1 cellular context compared by ENCODE assay signal in the genomic region with DNA sequence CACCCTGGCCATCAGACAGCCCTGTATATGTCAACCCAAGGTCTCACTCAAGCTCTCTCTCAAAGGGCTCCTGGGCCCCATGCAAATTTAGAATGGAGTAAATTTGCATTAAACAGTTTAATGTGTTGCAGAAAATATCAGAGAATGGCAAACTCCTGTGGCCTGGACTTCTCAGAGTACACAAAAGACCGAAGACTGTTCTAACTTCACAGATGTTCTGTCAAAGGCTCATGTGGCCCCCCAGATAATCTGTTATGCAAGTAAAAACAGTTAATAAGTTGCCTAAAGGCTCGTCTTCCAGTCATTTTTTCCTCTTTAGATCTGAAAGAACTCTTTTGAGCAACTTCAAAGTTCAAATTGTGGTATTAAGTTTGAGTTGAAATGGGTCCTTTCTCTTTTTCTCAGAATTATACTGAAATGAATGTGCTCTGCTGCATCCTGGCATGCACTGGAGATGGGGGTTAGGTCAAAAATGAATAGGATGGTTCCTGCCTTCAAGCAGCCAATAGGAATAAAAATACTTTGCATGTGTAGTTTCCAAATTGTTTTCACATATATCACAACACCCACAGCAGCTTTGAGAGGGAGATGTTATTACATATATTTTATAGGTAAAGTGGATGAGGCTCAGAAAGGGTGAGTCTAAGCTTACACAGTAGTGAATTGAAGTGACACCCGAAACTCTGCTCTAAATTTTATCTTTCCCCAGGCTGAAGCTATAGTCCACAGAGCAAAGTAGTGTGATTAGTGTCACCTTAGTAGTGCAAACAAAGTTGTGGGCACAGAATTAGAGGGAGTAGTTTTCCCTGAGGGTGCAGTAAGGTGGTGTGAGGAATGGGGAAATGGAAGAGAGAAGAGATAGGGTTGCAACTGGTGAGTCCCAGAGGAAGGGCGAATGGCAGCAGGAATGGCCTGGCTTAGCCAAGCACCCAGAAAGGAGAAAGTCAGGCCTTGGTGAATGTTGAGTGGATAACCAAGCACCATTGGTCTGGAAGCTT.
A peak's percentile ranks its signal among the peaks of the same experiment; 100 is the strongest.
TF ChIP-seq lines count a peak whose summit lies in the region.

No MANE protein-coding gene starts in this region.

TF ChIP-seq in HepG2, 621 proteins besides CTCF, POLR2A, EP300 and RAD21 (continued from another document and continues in another):
- TF ChIP-seq, protein P1, sequence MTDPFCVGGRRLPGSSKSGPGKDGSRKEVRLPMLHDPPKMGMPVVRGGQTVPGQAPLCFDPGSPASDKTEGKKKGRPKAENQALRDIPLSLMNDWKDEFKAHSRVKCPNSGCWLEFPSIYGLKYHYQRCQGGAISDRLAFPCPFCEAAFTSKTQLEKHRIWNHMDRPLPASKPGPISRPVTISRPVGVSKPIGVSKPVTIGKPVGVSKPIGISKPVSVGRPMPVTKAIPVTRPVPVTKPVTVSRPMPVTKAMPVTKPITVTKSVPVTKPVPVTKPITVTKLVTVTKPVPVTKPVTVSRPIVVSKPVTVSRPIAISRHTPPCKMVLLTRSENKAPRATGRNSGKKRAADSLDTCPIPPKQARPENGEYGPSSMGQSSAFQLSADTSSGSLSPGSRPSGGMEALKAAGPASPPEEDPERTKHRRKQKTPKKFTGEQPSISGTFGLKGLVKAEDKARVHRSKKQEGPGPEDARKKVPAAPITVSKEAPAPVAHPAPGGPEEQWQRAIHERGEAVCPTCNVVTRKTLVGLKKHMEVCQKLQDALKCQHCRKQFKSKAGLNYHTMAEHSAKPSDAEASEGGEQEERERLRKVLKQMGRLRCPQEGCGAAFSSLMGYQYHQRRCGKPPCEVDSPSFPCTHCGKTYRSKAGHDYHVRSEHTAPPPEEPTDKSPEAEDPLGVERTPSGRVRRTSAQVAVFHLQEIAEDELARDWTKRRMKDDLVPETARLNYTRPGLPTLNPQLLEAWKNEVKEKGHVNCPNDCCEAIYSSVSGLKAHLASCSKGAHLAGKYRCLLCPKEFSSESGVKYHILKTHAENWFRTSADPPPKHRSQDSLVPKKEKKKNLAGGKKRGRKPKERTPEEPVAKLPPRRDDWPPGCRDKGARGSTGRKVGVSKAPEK (CRISPR knock-in tag; IDR thresholded peaks at IDR 0.05; ENCODE audit: borderline replicate concordance) = no peak
- TF ChIP-seq ZNF282 (IDR thresholded peaks at IDR 0.05; ENCODE audit: partially characterized antibody) (no peak), ZNF512 (CRISPR knock-in tag; IDR thresholded peaks at IDR 0.05) (no peak), RFX3 (CRISPR knock-in tag; IDR thresholded peaks at IDR 0.05) (no peak), POLR2AphosphoS2 (IDR thresholded peaks at IDR 0.05; ENCODE audit: low read depth, low read length) (no peak), RCOR2 (CRISPR knock-in tag; IDR thresholded peaks at IDR 0.05) (no peak), KDM6A (CRISPR knock-in tag; IDR thresholded peaks at IDR 0.05; ENCODE audit: low read depth) (no peak), ZMAT5 (CRISPR knock-in tag; IDR thresholded peaks at IDR 0.05; ENCODE audit: borderline replicate concordance, low read depth) (no peak), TARDBP (CRISPR knock-in tag; IDR thresholded peaks at IDR 0.05) (no peak), HNF4G (IDR thresholded peaks at IDR 0.05; ENCODE audit: borderline replicate concordance, low read depth, low read length) (0 out of 2 replicates have a peak, but pooled peaks have one; percentile 5), HNF4G (CRISPR knock-in tag; IDR thresholded peaks at IDR 0.05; ENCODE audit: borderline replicate concordance, low read depth) (no peak), MIER3 (CRISPR knock-in tag; IDR thresholded peaks at IDR 0.05; ENCODE audit: borderline replicate concordance) (no peak), E2F5 (CRISPR knock-in tag; conservative IDR thresholded peaks at IDR 0.05) (no peak), NFE2L2 (IDR thresholded peaks at IDR 0.05; ENCODE audit: low read length) (no peak), AHDC1 (CRISPR knock-in tag; IDR thresholded peaks at IDR 0.05; ENCODE audit: borderline replicate concordance) (no peak), AKNA (CRISPR knock-in tag; IDR thresholded peaks at IDR 0.05; ENCODE audit: borderline replicate concordance) (no peak), PLRG1 (conservative IDR thresholded peaks at IDR 0.05) (no peak), TAF15 (IDR thresholded peaks at IDR 0.05; ENCODE audit: low read depth, low read length, poor library complexity, severe bottlenecking) (no peak)
- TF ChIP-seq, protein P2, sequence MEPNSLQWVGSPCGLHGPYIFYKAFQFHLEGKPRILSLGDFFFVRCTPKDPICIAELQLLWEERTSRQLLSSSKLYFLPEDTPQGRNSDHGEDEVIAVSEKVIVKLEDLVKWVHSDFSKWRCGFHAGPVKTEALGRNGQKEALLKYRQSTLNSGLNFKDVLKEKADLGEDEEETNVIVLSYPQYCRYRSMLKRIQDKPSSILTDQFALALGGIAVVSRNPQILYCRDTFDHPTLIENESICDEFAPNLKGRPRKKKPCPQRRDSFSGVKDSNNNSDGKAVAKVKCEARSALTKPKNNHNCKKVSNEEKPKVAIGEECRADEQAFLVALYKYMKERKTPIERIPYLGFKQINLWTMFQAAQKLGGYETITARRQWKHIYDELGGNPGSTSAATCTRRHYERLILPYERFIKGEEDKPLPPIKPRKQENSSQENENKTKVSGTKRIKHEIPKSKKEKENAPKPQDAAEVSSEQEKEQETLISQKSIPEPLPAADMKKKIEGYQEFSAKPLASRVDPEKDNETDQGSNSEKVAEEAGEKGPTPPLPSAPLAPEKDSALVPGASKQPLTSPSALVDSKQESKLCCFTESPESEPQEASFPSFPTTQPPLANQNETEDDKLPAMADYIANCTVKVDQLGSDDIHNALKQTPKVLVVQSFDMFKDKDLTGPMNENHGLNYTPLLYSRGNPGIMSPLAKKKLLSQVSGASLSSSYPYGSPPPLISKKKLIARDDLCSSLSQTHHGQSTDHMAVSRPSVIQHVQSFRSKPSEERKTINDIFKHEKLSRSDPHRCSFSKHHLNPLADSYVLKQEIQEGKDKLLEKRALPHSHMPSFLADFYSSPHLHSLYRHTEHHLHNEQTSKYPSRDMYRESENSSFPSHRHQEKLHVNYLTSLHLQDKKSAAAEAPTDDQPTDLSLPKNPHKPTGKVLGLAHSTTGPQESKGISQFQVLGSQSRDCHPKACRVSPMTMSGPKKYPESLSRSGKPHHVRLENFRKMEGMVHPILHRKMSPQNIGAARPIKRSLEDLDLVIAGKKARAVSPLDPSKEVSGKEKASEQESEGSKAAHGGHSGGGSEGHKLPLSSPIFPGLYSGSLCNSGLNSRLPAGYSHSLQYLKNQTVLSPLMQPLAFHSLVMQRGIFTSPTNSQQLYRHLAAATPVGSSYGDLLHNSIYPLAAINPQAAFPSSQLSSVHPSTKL (CRISPR knock-in tag; IDR thresholded peaks at IDR 0.05) = no peak
- TF ChIP-seq, protein P3, sequence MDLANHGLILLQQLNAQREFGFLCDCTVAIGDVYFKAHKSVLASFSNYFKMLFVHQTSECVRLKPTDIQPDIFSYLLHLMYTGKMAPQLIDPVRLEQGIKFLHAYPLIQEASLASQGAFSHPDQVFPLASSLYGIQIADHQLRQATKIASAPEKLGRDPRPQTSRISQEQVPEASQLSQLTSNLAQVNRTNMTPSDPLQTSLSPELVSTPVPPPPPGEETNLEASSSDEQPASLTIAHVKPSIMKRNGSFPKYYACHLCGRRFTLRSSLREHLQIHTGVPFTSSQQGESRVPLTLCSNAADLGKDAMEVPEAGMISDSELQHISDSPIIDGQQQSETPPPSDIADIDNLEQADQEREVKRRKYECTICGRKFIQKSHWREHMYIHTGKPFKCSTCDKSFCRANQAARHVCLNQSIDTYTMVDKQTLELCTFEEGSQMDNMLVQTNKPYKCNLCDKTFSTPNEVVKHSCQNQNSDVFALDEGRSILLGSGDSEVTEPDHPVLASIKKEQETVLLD (CRISPR knock-in tag; IDR thresholded peaks at IDR 0.05; ENCODE audit: low read depth) = no peak
